In the genomic region with DNA sequence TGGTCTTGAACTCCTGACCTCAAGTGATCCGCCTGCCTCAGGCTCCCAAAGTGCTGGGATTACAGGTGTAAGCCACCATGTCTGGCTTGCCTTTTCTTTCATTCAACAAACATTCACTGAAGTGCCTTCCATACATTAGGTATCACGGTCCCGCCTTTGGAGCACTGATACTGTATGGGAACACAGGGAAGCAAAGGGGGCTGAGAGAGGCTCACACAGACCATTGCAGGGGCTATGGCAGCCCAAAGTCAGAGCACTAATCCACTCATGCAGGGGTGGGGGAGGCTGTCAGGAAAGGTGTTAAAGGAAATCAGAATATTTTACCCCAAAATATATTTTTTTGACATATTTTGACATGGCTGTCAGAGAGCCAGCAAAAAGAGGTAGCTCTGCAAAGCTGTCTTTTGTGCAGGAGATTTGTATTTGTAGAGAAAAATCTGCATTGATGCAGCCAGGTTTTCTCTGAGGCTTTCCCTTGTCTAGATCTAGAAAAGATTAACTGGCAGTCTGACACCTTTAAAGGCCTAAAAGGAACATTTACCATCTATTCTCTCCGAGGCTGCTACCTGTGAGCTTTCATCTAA, we compare ENCODE assay signal across 15 cellular contexts.
"Had no signal": no experiment of that assay in that cellular context is flagged by ENCODE, and none has a peak within 500 bp of the region (broad histone marks: within the 10 kb centered on the region; RNA-seq: fewer than 3 reads in every experiment).

No MANE protein-coding gene starts in this region.

- H3K36me3 Mint-ChIP-seq: activated naive CD4-positive, alpha-beta T cell treated with anti-CD3 and anti-CD28 coated beads, Interleukin-2, amount 50 U/mL, for 72 hours; mesothelial cell of epicardium; stimulated activated memory B cell treated with anti-CD40 and anti-IgM and Interleukin-4, amounts not matched to agents 10 μg/mL and 1 μg/mL and 100 μg/mL, for 72 hours had no signal

- H3K9ac ChIP-seq: parathyroid adenoma had no signal

- H3K4me1 ChIP-seq: parathyroid adenoma had no signal

- H2AFZ ChIP-seq: parathyroid adenoma had no signal

- H3K4me3 ChIP-seq: spleen had no signal

- H3K27me3 Mint-ChIP-seq: dendritic cell treated with granulocyte-macrophage colony-stimulating factor and Interleukin-4, amounts not matched to agents 40 ng/mL and 50 ng/mL, for 4 days; stimulated activated memory B cell treated with anti-CD40 and anti-IgM and Interleukin-4, amounts not matched to agents 10 μg/mL and 1 μg/mL and 100 μg/mL, for 72 hours had no signal

- H3K9me3 Mint-ChIP-seq: activated naive CD4-positive, alpha-beta T cell treated with anti-CD3 and anti-CD28 coated beads, Interleukin-2, amount 50 U/mL, for 72 hours; activated T-helper 2 cell treated with anti-CD3 and anti-CD28 coated beads, Interferon-gamma antibody, Interleukin-2, Interleukin-4, amounts not matched to agents 10 μg/mL and 5 μg/mL and 100 μg/mL, durations not matched to agents 14 hours and 24 hours and 36 hours; dendritic cell treated with granulocyte-macrophage colony-stimulating factor and Interleukin-4, amounts not matched to agents 40 ng/mL and 50 ng/mL, for 4 days; effector memory CD8-positive, alpha-beta T cell; mesothelial cell of epicardium; stimulated activated memory B cell treated with anti-CD40 and anti-IgM and Interleukin-4, amounts not matched to agents 10 μg/mL and 1 μg/mL and 100 μg/mL, for 72 hours had no signal

- ATAC-seq: activated naive CD4-positive, alpha-beta T cell treated with anti-CD3 and anti-CD28 coated beads, Interleukin-2, amount 50 U/mL, for 72 hours; effector memory CD8-positive, alpha-beta T cell; stimulated activated memory B cell treated with anti-CD40 and anti-IgM and Interleukin-4, amounts not matched to agents 10 μg/mL and 1 μg/mL and 100 μg/mL, for 72 hours had no signal

- H3K27me3 ChIP-seq: brain microvascular endothelial cell, spleen had no signal

- H3K9me3 ChIP-seq: spleen had no signal

- H3K4me1 Mint-ChIP-seq: stimulated activated memory B cell treated with anti-CD40 and anti-IgM and Interleukin-4, amounts not matched to agents 10 μg/mL and 1 μg/mL and 100 μg/mL, for 72 hours had no signal

- H3K27ac ChIP-seq: brain microvascular endothelial cell had no signal

- H3K79me2 ChIP-seq: parathyroid adenoma had no signal

- DNase-seq: activated CD4-positive, alpha-beta T cell treated with anti-CD3 and anti-CD28 coated beads, Interleukin-2, amount 50 U/mL, for 1 hour; activated T-cell treated with anti-CD3 and anti-CD28 coated beads for 4 hours; amniotic stem cell; brain microvascular endothelial cell; effector memory CD8-positive, alpha-beta T cell; glutamatergic neuron; spleen; stimulated activated CD4-positive, alpha-beta T cell treated with anti-CD3 and anti-CD28 coated beads, Interleukin-1b, Interleukin-23, amount 100 ng/mL, for 48 hours; T-helper 2 cell had no signal

- H3K36me3 ChIP-seq: brain microvascular endothelial cell, spleen had no signal

- H3K4me3 Mint-ChIP-seq: dendritic cell treated with granulocyte-macrophage colony-stimulating factor and Interleukin-4, amounts not matched to agents 40 ng/mL and 50 ng/mL, for 4 days; effector memory CD8-positive, alpha-beta T cell; mesothelial cell of epicardium; stimulated activated memory B cell treated with anti-CD40 and anti-IgM and Interleukin-4, amounts not matched to agents 10 μg/mL and 1 μg/mL and 100 μg/mL, for 72 hours had no signal

- H3K27ac Mint-ChIP-seq: activated T-helper 2 cell treated with anti-CD3 and anti-CD28 coated beads, Interferon-gamma antibody, Interleukin-2, Interleukin-4, amounts not matched to agents 10 μg/mL and 5 μg/mL and 100 μg/mL, durations not matched to agents 14 hours and 24 hours and 36 hours; dendritic cell treated with granulocyte-macrophage colony-stimulating factor and Interleukin-4, amounts not matched to agents 40 ng/mL and 50 ng/mL, for 4 days; effector memory CD8-positive, alpha-beta T cell; mesothelial cell of epicardium; stimulated activated memory B cell treated with anti-CD40 and anti-IgM and Interleukin-4, amounts not matched to agents 10 μg/mL and 1 μg/mL and 100 μg/mL, for 72 hours had no signal
